Comparison of ENCODE assay signal across 8 cellular contexts in the genomic region with DNA sequence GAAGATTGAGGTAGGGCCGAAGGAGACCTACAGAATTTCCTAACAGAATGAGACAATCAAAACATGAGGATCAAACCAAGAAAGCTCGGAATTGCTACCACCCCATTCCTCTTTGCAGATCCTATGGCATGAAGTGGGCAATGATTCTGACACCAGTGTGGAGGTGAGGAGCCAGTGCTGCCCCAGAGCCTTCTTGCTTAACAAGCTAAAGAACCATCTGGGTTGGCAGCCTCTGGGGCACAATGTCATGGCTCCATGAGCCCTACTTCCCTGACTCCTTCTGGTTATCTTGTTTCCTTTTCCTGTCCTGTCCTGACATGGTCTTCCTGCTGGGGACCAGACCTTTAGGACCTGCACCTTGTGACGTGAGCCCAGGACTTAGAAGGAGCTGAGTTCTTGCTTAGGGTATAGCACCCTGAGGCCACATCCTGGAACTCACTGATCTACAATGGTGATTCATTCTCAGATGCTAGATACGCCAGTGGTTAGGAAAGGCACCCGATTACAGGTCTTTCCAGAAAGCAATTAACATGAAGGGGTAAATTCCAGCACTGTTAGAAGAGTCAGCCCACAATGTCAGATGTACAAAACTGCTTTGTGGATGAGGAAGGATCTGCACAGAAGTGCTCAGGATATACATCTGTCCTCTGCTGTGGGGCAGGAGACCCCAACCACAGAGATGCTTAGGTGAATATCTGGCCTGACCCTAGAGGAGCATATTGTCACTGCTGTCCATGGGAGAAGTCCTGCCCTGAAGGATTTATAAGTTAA.
A peak's percentile ranks its signal among the peaks of the same experiment; 100 is the strongest.
DNase-seq lines count a peak whose midpoint lies in the region; ATAC-seq, FAIRE-seq and TF ChIP-seq lines count a peak whose summit lies in the region.

No MANE protein-coding gene starts in this region.

- H3K4me3 Mint-ChIP-seq in activated CD8-positive, alpha-beta T cell treated with anti-CD3 and anti-CD28 coated beads for 36 hours = no peak overlapping the region

- H3K4me3 ChIP-seq in fibroblast of villous mesenchyme (ENCODE audit: low read depth, low read length) (no peak overlapping the region), tibial artery (no peak overlapping the region), aorta (ENCODE audit: low read length in 2 of 2) (no peak overlapping the region)

- POLR2A ChIA-PET in activated CD8-positive, alpha-beta T cell treated with anti-CD3 and anti-CD28 coated beads for 36 hours (lab: Charles Lee) = no interaction called here

- peak overlapping the region; percentile 44 for H3K27ac Mint-ChIP-seq in activated CD8-positive, alpha-beta T cell treated with anti-CD3 and anti-CD28 coated beads for 36 hours

- peak; percentile 99 for ATAC-seq in activated CD8-positive, alpha-beta T cell treated with anti-CD3 and anti-CD28 coated beads for 36 hours
- ATAC-seq in HG03565 (IDR thresholded peaks at IDR 0.05; ENCODE audit: unreplicated experiment) (no peak), aorta (ENCODE audit: low FRiP score) (no peak)

- no peak for TF ChIP-seq CTCF in activated CD8-positive, alpha-beta T cell treated with anti-CD3 and anti-CD28 coated beads for 36 hours (IDR thresholded peaks at IDR 0.05)
- TF ChIP-seq CTCF in fibroblast of villous mesenchyme (IDR thresholded peaks at IDR 0.05; ENCODE audit: insufficient read depth, low read depth, low read length) (no peak), tibial artery (IDR thresholded peaks at IDR 0.05) (no peak)

- no peaks in the 10 kb centered on the region for H3K27me3 Mint-ChIP-seq in activated CD8-positive, alpha-beta T cell treated with anti-CD3 and anti-CD28 coated beads for 36 hours

- H3K27ac ChIP-seq in tibial artery = no peak overlapping the region
- no peak overlapping the region for H3K27ac ChIP-seq in aorta (ENCODE audit: low read depth in 1 of 2, low read length in 2 of 2)

- CTCF ChIA-PET in activated CD8-positive, alpha-beta T cell treated with anti-CD3 and anti-CD28 coated beads for 36 hours (lab: Charles Lee) = interaction anchor here (1.5 kb wide), 1 partner anchor 10 kb away, joined by 4 read pairs; no protein-coding TSS in a partner anchor

- intact Hi-C loops in activated CD8-positive, alpha-beta T cell treated with anti-CD3 and anti-CD28 coated beads for 36 hours (cut with micrococcal nuclease) = no loop called here
- intact Hi-C loops in tibial artery (cut with DNase I; ENCODE audit: low total_unique reads) (no loop called here), aorta (cut with DNase I) (loop anchor here in 1 of 2 donors (5.0 kb wide), 1 partner anchor 44 kb away; no protein-coding TSS in a partner anchor)

- peak; percentile 64 for FAIRE-seq in GM19239 (lab: Jason Lieb, UNC)

- 95 to 97% methylated on average over 5 of the region's 5 CpGs for WGBS in aorta, 2 donors

- DNase-seq in GM19239 (ENCODE audit: insufficient read length, low spot score) (no peak), fibroblast of villous mesenchyme (ENCODE audit: low read depth) (peak; percentile 85), tibial artery (no peak), germinal center (ENCODE audit: low spot score) (no peak), aorta (no peak)
- DNase-seq in activated CD8-positive, alpha-beta T cell treated with anti-CD3 and anti-CD28 coated beads for 36 hours = peak; percentile 69
- DNase-seq in stimulated activated CD4-positive, alpha-beta T cell treated with anti-CD3 and anti-CD28 coated beads, Interleukin-4, amount 100 ng/mL, for 24 hours = peak; percentile 49

- H3K27me3 ChIP-seq in tibial artery (no peaks in the 10 kb centered on the region), aorta (ENCODE audit: control insufficient read depth in 1 of 2, insufficient read depth in 2 of 2, low read length in 1 of 2) (no peaks in the 10 kb centered on the region)

- no peaks in the 10 kb centered on the region for H3K36me3 ChIP-seq in tibial artery
- H3K36me3 ChIP-seq in aorta (ENCODE audit: control insufficient read depth in 1 of 2, insufficient read depth in 2 of 2, low read length in 1 of 2) = no peaks in the 10 kb centered on the region

- H3K4me1 Mint-ChIP-seq in activated CD8-positive, alpha-beta T cell treated with anti-CD3 and anti-CD28 coated beads for 36 hours (ENCODE audit: low read depth) = peaks cover 32% of the 10 kb centered on the region

- no peaks in the 10 kb centered on the region for H3K36me3 Mint-ChIP-seq in activated CD8-positive, alpha-beta T cell treated with anti-CD3 and anti-CD28 coated beads for 36 hours (ENCODE audit: low read depth)

- peaks cover 0 to 25% (median 14%) of the 10 kb centered on the region in 4 donors for H3K4me1 ChIP-seq in tibial artery
- peaks cover 4% of the 10 kb centered on the region in 2 donors for H3K4me1 ChIP-seq in aorta (ENCODE audit: control insufficient read depth in 1 of 2, insufficient read depth in 2 of 2, low read length in 2 of 2)

- no peaks in the 10 kb centered on the region for H3K9me3 Mint-ChIP-seq in activated CD8-positive, alpha-beta T cell treated with anti-CD3 and anti-CD28 coated beads for 36 hours

- H3K9me3 ChIP-seq in tibial artery = no peaks in the 10 kb centered on the region
- no peaks in the 10 kb centered on the region for H3K9me3 ChIP-seq in aorta (ENCODE audit: control insufficient read depth, low read length)

Comparison
In these comparisons a context has a peak if more than half of its experiments do, and no peak if none do; other contexts are left out.
1. DNase-seq: peak in activated CD8-positive, alpha-beta T cell treated with anti-CD3 and anti-CD28 coated beads for 36 hours (single experiment), fibroblast of villous mesenchyme (single experiment) and stimulated activated CD4-positive, alpha-beta T cell treated with anti-CD3 and anti-CD28 coated beads, Interleukin-4, amount 100 ng/mL, for 24 hours (single experiment); none in GM19239 (single experiment), tibial artery (0 of 2), germinal center (single experiment) and aorta (0 of 2).